ENCODE assay signal across 8 cellular contexts in the genomic region with DNA sequence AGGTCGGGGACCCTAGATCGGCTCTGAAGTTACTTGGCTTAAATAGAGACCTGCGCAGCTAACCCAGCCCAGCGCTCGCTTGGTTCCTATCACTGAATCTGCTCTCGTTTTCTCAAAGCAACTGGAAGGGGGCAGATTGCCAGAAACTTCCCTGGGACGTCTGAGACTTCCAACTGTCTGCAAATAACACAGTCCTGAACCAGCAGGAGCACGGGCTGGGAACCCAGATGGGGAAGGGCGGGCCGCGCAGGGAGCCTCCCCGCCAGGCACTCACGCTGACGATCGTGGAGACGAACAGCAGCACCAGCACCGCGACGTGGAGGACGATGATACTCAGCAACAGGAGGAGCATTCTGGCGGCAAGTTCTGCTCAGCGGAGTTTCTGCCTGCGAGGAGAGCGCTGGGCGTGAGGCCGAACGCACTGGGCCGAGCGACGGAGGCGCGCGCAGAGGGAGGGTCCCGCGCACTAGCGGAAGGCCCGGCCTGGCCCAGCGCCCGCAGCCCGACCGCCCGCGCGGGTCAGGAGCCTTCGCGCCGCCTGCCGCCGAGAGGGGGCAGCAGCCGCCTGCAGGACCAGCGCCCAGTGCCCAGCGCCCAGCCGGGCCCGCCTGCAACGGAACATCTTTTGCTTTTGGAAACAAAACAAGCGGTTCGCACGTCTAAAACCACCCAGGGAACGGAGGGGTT. TPM values are rescaled to one million over a fixed set of nuclear protein-coding genes. Genes with fewer than 3 reads are reported as not detected.
DNase-seq lines count a peak whose midpoint lies in the region; ATAC-seq and TF ChIP-seq lines count a peak whose summit lies in the region.

No MANE protein-coding gene starts in this region.

- H3K36me3 ChIP-seq in left lung: peaks cover 0 to 22% of the 10 kb centered on the region in 2 donors

- no peak overlapping the region for H3K27ac Mint-ChIP-seq in activated CD4-positive, alpha-beta T cell treated with anti-CD3 and anti-CD28 coated beads for 36 hours

- ATAC-seq in GM19035 (IDR thresholded peaks at IDR 0.05; ENCODE audit: unreplicated experiment) (peak; percentile 50), left lung (peak; percentile 80), GM21723 (IDR thresholded peaks at IDR 0.05; ENCODE audit: unreplicated experiment) (no peak)
- ATAC-seq in activated CD4-positive, alpha-beta T cell treated with anti-CD3 and anti-CD28 coated beads for 36 hours: peak; percentile 84

- CTCF ChIA-PET in activated CD4-positive, alpha-beta T cell treated with anti-CD3 and anti-CD28 coated beads for 36 hours (lab: Charles Lee): interaction anchor here (0.7 kb wide), 1 partner anchor 60 kb away, joined by 4 read pairs; no protein-coding TSS in a partner anchor

- H3K27me3 ChIP-seq in left lung: peaks cover 0 to 69% of the 10 kb centered on the region in 2 donors

- H3K4me1 ChIP-seq in left lung: peaks cover 4 to 70% of the 10 kb centered on the region in 2 donors

- intact Hi-C loops in activated CD4-positive, alpha-beta T cell treated with anti-CD3 and anti-CD28 coated beads for 36 hours (cut with DNase I, micrococcal nuclease): loop anchor here in 1 of 2 experiments (1.0 kb wide), 2 partner anchors 242 to 738 kb away; no protein-coding TSS in a partner anchor
- intact Hi-C loops in left lung (cut with DNase I): loop anchor here in 1 of 2 donors (5.0 kb wide), 1 partner anchor 242 kb away; no protein-coding TSS in a partner anchor

- peak overlapping the region; percentile 69 to 93 for H3K27ac ChIP-seq in left lung

- POLR2A ChIA-PET in activated CD4-positive, alpha-beta T cell treated with anti-CD3 and anti-CD28 coated beads for 36 hours (lab: Charles Lee): no interaction called here

- peak overlapping the region; percentile 71 for H3K4me3 ChIP-seq in AG09309 (ENCODE audit: control insufficient read depth, low read depth, low read length)
- peak overlapping the region; percentile 44 to 47 for H3K4me3 ChIP-seq in left lung

- H3K4me3 Mint-ChIP-seq in activated CD4-positive, alpha-beta T cell treated with anti-CD3 and anti-CD28 coated beads for 36 hours: peak overlapping the region; percentile 62

- DNase-seq in AG09309 (ENCODE audit: low read depth) (peak; percentile 70), NCI-H1092 treated with DMSO at 0.1 percent for 48 hours (lab: John Stamatoyannopoulos, UW) (peak; percentile 57), dermis blood vessel endothelial cell (peak; percentile 93), left lung (peak; percentile 85 to 93)
- peak; percentile 79 for DNase-seq in activated CD4-positive, alpha-beta T cell treated with anti-CD3 and anti-CD28 coated beads for 36 hours
- peak; percentile 7 to 45 (median 24) for DNase-seq in stimulated activated CD4-positive, alpha-beta T cell treated with anti-CD3 and anti-CD28 coated beads, Interleukin-1b, Interleukin-23, amount 100 ng/mL, for 24 hours (ENCODE audit: low read depth in 4 of 4, low spot score in 1 of 4)

- peaks cover 15% of the 10 kb centered on the region for H3K4me1 Mint-ChIP-seq in activated CD4-positive, alpha-beta T cell treated with anti-CD3 and anti-CD28 coated beads for 36 hours

- H3K9me3 ChIP-seq in left lung: no peaks in the 10 kb centered on the region

- no peaks in the 10 kb centered on the region for H3K9me3 Mint-ChIP-seq in activated CD4-positive, alpha-beta T cell treated with anti-CD3 and anti-CD28 coated beads for 36 hours (ENCODE audit: low read depth)

- H3K36me3 Mint-ChIP-seq in activated CD4-positive, alpha-beta T cell treated with anti-CD3 and anti-CD28 coated beads for 36 hours (ENCODE audit: low read depth): no peaks in the 10 kb centered on the region

- H3K27me3 Mint-ChIP-seq in activated CD4-positive, alpha-beta T cell treated with anti-CD3 and anti-CD28 coated beads for 36 hours: peaks cover 70% of the 10 kb centered on the region

- TF ChIP-seq CTCF in AG09309 (IDR thresholded peaks at IDR 0.05; ENCODE audit: control insufficient read depth, insufficient read depth, low read depth, low read length, missing control alignments) (peak; percentile 52), left lung (IDR thresholded peaks at IDR 0.05) (peak; percentile 81 to 89)

RNA-seq across cellular contexts. Expression of a gene that starts 4.6 kb away (rescaled TPM):
- total RNA-seq in activated CD4-positive, alpha-beta T cell treated with anti-CD3 and anti-CD28 coated beads for 36 hours: under 1 TPM in 1 of 2 experiments, not detected in 1; 0.16 TPM
- total RNA-seq in dermis blood vessel endothelial cell (23.3 and 32.2 TPM in 2 replicates), left lung (100 to 1,000 TPM; 109 to 165 TPM)

Comparison
In these comparisons a context has a peak if more than half of its experiments do, and no peak if none do; other contexts are left out.
1. DNase-seq: peak in every context shown above with its lines; median percentile 93 in dermis blood vessel endothelial cell; 89 in left lung; 79 in activated CD4-positive, alpha-beta T cell treated with anti-CD3 and anti-CD28 coated beads for 36 hours; 70 in AG09309; 57 in NCI-H1092 treated with DMSO at 0.1 percent for 48 hours; 24 in stimulated activated CD4-positive, alpha-beta T cell treated with anti-CD3 and anti-CD28 coated beads, Interleukin-1b, Interleukin-23, amount 100 ng/mL, for 24 hours.
2. RNA of a gene that starts 4.6 kb away (total RNA-seq): 109 to 165 TPM in left lung and 23.3 to 32.2 TPM in dermis blood vessel endothelial cell; 0.16 TPM in activated CD4-positive, alpha-beta T cell treated with anti-CD3 and anti-CD28 coated beads for 36 hours; every median in the first group is over 10 times any median in the second.